In genomic region chr10:5975641-5976473, GRCh38 we compare ENCODE assay signal across 8 cellular contexts. TPM values are rescaled to one million over a fixed set of nuclear protein-coding genes. Genes with fewer than 3 reads are reported as not detected.
DNase-seq lines count a peak whose midpoint lies in the region; ATAC-seq and TF ChIP-seq lines count a peak whose summit lies in the region.

No MANE protein-coding gene starts in this region.

- H3K9me3 ChIP-seq in mucosa of descending colon = no peaks in the 10 kb centered on the region

- DNase-seq in DMS53 (lab: John Stamatoyannopoulos, UW) (peak; percentile 24), DMS53 treated with DMSO at 0.1 percent for 48 hours (lab: John Stamatoyannopoulos, UW; ENCODE audit: unreplicated experiment) (no peak), T-helper 2 cell (peak in 4 of 5 experiments; percentile 19 to 83 (median 52)), cardiac fibroblast (ENCODE audit: low read depth in 2 of 2) (peak; percentile 15 to 64), mucosa of descending colon (peak in 2 of 3 donors; percentile 63 to 66), NCI-H1417 treated with DMSO at 0.1 percent for 48 hours (lab: John Stamatoyannopoulos, UW) (no peak)
- DNase-seq in stimulated activated naive CD4-positive, alpha-beta T cell treated with Interleukin-2 at 50 U/mL for 16 hours (lab: John Stamatoyannopoulos, UW) = peak; percentile 63

- no peak for TF ChIP-seq CTCF in cardiac fibroblast (IDR thresholded peaks at IDR 0.05; ENCODE audit: low read depth, low read length)
- no peak for TF ChIP-seq CTCF in mucosa of descending colon (IDR thresholded peaks at IDR 0.05)

- no peaks in the 10 kb centered on the region for H3K36me3 ChIP-seq in mucosa of descending colon (ENCODE audit: low read depth)

- H3K4me1 ChIP-seq in mucosa of descending colon (ENCODE audit: low read depth) = peaks cover 34% of the 10 kb centered on the region

- H3K4me3 ChIP-seq in cardiac fibroblast (replicated peaks in 1 of 2; ENCODE audit: low read depth in 2 of 2, low read length in 2 of 2) (peak overlapping the region; percentile 87 to 90), mucosa of descending colon (peak overlapping the region; percentile 87)

- intact Hi-C loops in mucosa of descending colon (cut with DNase I, micrococcal nuclease) = no loop called here

- ATAC-seq in HG03108 (IDR thresholded peaks at IDR 0.05; ENCODE audit: unreplicated experiment) = peak; percentile 60
- ATAC-seq in mucosa of descending colon = peak; percentile 35

RNA-seq across cellular contexts. Expression of gene IL15RA, which starts 1.5 kb away (rescaled TPM):
- total RNA-seq in mucosa of descending colon = 10 to 100 TPM; 19.4 to 26.6 (median 20.6) TPM

Comparison
In these comparisons a context has a peak if more than half of its experiments do, and no peak if none do; other contexts are left out.
1. DNase-seq: peak in DMS53 (single experiment), T-helper 2 cell (4 of 5), cardiac fibroblast (2 of 2), mucosa of descending colon (2 of 3) and stimulated activated naive CD4-positive, alpha-beta T cell treated with Interleukin-2 at 50 U/mL for 16 hours (single experiment); none in DMS53 treated with DMSO at 0.1 percent for 48 hours (single experiment) and NCI-H1417 treated with DMSO at 0.1 percent for 48 hours (single experiment).